In genomic region chr22:33393432-33393831, GRCh38 we compare ENCODE assay signal across 31 cellular contexts.
"Had no signal": no experiment of that assay in that cellular context is flagged by ENCODE, and none has a peak within 500 bp of the region (broad histone marks: within the 10 kb centered on the region; RNA-seq: fewer than 3 reads in every experiment).

No MANE protein-coding gene starts in this region.

- FAIRE-seq: bronchial epithelial cell, TTC549 had no signal

- H3K36me3 ChIP-seq: ascending aorta, cardiac muscle cell had no signal

- H3K4me1 ChIP-seq: ascending aorta had no signal

- H3K4me3 ChIP-seq: ascending aorta, cardiac muscle cell had no signal

- DNase-seq: activated B cell treated with CpG ODN at 0.5 μM for 24 hours; activated CD4-positive, alpha-beta memory T cell treated with anti-CD3 and anti-CD28 coated beads for 36 hours; activated CD4-positive, alpha-beta T cell treated with anti-CD3 and anti-CD28 coated beads for 4 hours; activated CD4-positive, alpha-beta T cell treated with anti-CD3 and anti-CD28 coated beads, Interleukin-2, amount 10 ng/mL, durations not matched to agents 24 days and 14 days; activated CD4-positive, alpha-beta T cell treated with anti-CD3 and anti-CD28 coated beads, Interleukin-2, amount 50 U/mL, for 1 hour; activated CD4-positive, alpha-beta T cell treated with anti-CD3 and anti-CD28 coated beads, Interleukin-2, amount 50 U/mL, for 4 hours; activated CD4-positive, CD25-positive, alpha-beta regulatory T cell treated with anti-CD3 and anti-CD28 coated beads, Interleukin-2, amount 50 U/mL, for 72 hours; activated CD8-positive, alpha-beta memory T cell treated with anti-CD3 and anti-CD28 coated beads, Interleukin-2, amount 50 U/mL, for 4 hours; activated CD8-positive, alpha-beta T cell treated with anti-CD3 and anti-CD28 coated beads for 36 hours; activated effector memory CD4-positive, alpha-beta T cell treated with anti-CD3 and anti-CD28 coated beads, Interleukin-2, amount 50 U/mL, for 16 hours; activated naive CD4-positive, alpha-beta T cell treated with anti-CD3 and anti-CD28 coated beads, Interleukin-2, amount 10 ng/mL, durations not matched to agents 7 days and 5 days; activated naive CD4-positive, alpha-beta T cell treated with Interleukin-2 at 50 U/mL for 16 hours; activated naive CD8-positive, alpha-beta T cell treated with anti-CD3 and anti-CD28 coated beads, Interleukin-2, amount 10 ng/mL, durations not matched to agents 7 days and 5 days; activated naive CD8-positive, alpha-beta T cell treated with anti-CD3 and anti-CD28 coated beads, Interleukin-2, amount 50 U/mL, for 24 hours; activated T-cell treated with anti-CD3 and anti-CD28 coated beads for 4 hours; activated T-cell treated with anti-CD3 and anti-CD28 coated beads, Interleukin-2, amount 50 U/mL, for 1 hour; activated T-cell treated with anti-CD3 and anti-CD28 coated beads, Interleukin-2, amount 50 U/mL, for 4 hours; activated T-cell treated with anti-CD3 and anti-CD28 coated beads, Interleukin-2, amount 50 U/mL, for 72 hours; amygdala; anterior cingulate cortex; caudate nucleus; cerebellar nuclear complex; T-helper 1 cell; T-helper 2 cell; T-helper 9 cell had no signal

- H3K9me3 ChIP-seq: ascending aorta had no signal

- ATAC-seq: activated CD8-positive, alpha-beta T cell treated with anti-CD3 and anti-CD28 coated beads for 36 hours; activated naive CD8-positive, alpha-beta T cell treated with anti-CD3 and anti-CD28 coated beads, Interleukin-2, amount 50 U/mL, for 24 hours; activated T-cell treated with anti-CD3 and anti-CD28 coated beads, Interleukin-2, amount 50 U/mL, for 4 hours; activated T-cell treated with anti-CD3 and anti-CD28 coated beads, Interleukin-2, amount 50 U/mL, for 72 hours; activated T-helper 17 cell treated with anti-CD3 and anti-CD28 coated beads, Interleukin-2, amount 50 U/mL, for 72 hours had no signal

- H3K27me3 ChIP-seq: ascending aorta, cardiac muscle cell had no signal

- H3K27ac ChIP-seq: ascending aorta, cardiac muscle cell, VCaP had no signal
